ENCODE assay signal across 14 cellular contexts in the genomic region with DNA sequence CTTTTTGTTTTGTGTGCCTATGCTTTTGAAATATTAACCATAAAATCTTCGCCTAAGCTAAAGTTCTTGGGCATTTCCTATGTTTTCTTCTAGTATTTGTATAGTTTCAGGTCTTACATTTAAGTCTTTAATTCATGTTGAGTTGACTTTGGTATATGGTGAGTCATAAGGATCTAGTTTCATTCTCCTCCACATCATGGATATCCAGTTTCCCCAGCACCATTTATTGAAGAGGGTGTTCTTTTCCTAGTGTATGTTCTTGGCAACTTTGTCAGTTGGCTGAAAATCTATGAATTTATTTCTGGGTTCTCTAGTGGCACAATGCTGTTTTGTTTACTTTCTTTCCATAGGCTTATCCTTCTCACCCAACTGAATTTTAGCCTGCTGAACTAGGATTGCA.
"Had no signal": no experiment of that assay in that cellular context is flagged by ENCODE, and none has a peak within 500 bp of the region (broad histone marks: within the 10 kb centered on the region; RNA-seq: fewer than 3 reads in every experiment).

No MANE protein-coding gene starts in this region.

- H3K27me3 ChIP-seq: adrenal gland, transverse colon had no signal

- ATAC-seq: effector memory CD8-positive, alpha-beta T cell; left cardiac atrium; right cardiac atrium; stimulated activated effector memory CD8-positive, alpha-beta T cell treated with anti-CD3 and anti-CD28 coated beads, Interleukin-12 subunit alpha, Interleukin-12 subunit beta, amount 100 ng/mL, for 72 hours had no signal

- H3K27ac ChIP-seq: adrenal gland, transverse colon had no signal

- DNase-seq: activated CD4-positive, alpha-beta T cell treated with anti-CD3 and anti-CD28 coated beads, Interleukin-2, amount 10 ng/mL, durations not matched to agents 7 days and 5 days; activated CD4-positive, CD25-positive, alpha-beta regulatory T cell; activated naive CD4-positive, alpha-beta T cell treated with anti-CD3 and anti-CD28 coated beads, Interleukin-2, amount 50 U/mL, for 16 hours; adrenal gland; central memory CD4-positive, alpha-beta T cell; effector memory CD8-positive, alpha-beta T cell; hypothalamus; left cardiac atrium; midbrain; naive B cell; nucleus accumbens; right cardiac atrium; transverse colon had no signal
